In the genomic region with DNA sequence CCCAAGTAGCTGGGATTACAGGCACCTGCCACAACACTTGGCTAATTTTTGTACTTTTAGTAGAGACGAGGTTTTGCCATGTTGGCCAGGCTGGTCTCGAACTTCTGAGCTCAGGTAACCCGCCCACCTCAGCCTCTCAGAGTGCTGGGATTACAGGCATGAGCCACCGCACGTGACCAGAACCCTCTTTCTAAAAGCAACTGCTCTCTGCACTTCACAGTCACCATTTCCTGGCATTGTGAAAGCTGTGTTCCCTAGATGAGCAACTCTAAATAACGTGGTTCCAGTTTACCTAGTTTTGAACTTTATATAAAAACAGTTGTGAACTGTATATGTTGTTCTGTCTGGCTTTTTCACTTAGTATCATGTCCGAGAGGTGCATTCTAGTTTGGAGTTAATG, we compare ENCODE assay signal across 11 cellular contexts.
DNase-seq lines count a peak whose midpoint lies in the region; ATAC-seq and TF ChIP-seq lines count a peak whose summit lies in the region.
"Had no signal": no experiment of that assay in that cellular context is flagged by ENCODE, and none has a peak within 500 bp of the region (broad histone marks: within the 10 kb centered on the region; RNA-seq: fewer than 3 reads in every experiment).

No MANE protein-coding gene starts in this region.

- no peak overlapping the region for H3K4me3 ChIP-seq in colonic mucosa
- H3K4me3 ChIP-seq: Peyer's patch, tibial nerve had no signal

- peaks cover 14% of the 10 kb centered on the region for H3K4me1 Mint-ChIP-seq in T-helper 17 cell
- peaks cover 39% of the 10 kb centered on the region for H3K4me1 Mint-ChIP-seq in stimulated activated naive CD8-positive, alpha-beta T cell treated with anti-CD3 and anti-CD28 coated beads, Interleukin-15, amount 100 ng/mL, for 72 hours

- peaks cover 4% of the 10 kb centered on the region for H3K36me3 Mint-ChIP-seq in T-helper 17 cell (ENCODE audit: low read depth)

- no peaks in the 10 kb centered on the region for H3K4me1 ChIP-seq in colonic mucosa

- TF ChIP-seq CTCF in colonic mucosa (IDR thresholded peaks at IDR 0.05): no peak

- ATAC-seq in T-helper 17 cell (no peak), GM21447 (IDR thresholded peaks at IDR 0.05; ENCODE audit: unreplicated experiment) (no peak), HG02763 (IDR thresholded peaks at IDR 0.05; ENCODE audit: unreplicated experiment) (no peak)
- ATAC-seq in stimulated activated naive CD8-positive, alpha-beta T cell treated with anti-CD3 and anti-CD28 coated beads, Interleukin-15, amount 100 ng/mL, for 72 hours: peak; percentile 78

- no peaks in the 10 kb centered on the region for H3K36me3 ChIP-seq in colonic mucosa
- H3K36me3 ChIP-seq: Peyer's patch, tibial nerve had no signal

- no peak overlapping the region for H3K4me3 Mint-ChIP-seq in T-helper 17 cell
- peak overlapping the region in 1 of 2 donors; percentile 42 for H3K4me3 Mint-ChIP-seq in stimulated activated naive CD8-positive, alpha-beta T cell treated with anti-CD3 and anti-CD28 coated beads, Interleukin-15, amount 100 ng/mL, for 72 hours

- H3K9me3 Mint-ChIP-seq in stimulated activated naive CD8-positive, alpha-beta T cell treated with anti-CD3 and anti-CD28 coated beads, Interleukin-15, amount 100 ng/mL, for 72 hours: no peaks in the 10 kb centered on the region

- DNase-seq in NCI-H510A treated with DMSO at 0.1 percent for 48 hours (lab: John Stamatoyannopoulos, UW) (peak; percentile 31), NCI-H510A (lab: John Stamatoyannopoulos, UW) (no peak), T-helper 17 cell (no peak), colonic mucosa (no peak), DMS53 treated with DMSO at 0.1 percent for 48 hours (lab: John Stamatoyannopoulos, UW; ENCODE audit: unreplicated experiment) (no peak)
- peak in 1 of 2 donors; percentile 29 for DNase-seq in stimulated activated naive CD8-positive, alpha-beta T cell treated with anti-CD3 and anti-CD28 coated beads, Interleukin-15, amount 100 ng/mL, for 72 hours

- H3K9ac ChIP-seq in colonic mucosa (ENCODE audit: low read depth in 2 of 2, low read length in 2 of 2): no peak overlapping the region
- H3K9ac ChIP-seq: KMS-11 had no signal

- peak overlapping the region; percentile 74 for H3K27ac Mint-ChIP-seq in T-helper 17 cell
- H3K27ac Mint-ChIP-seq in stimulated activated naive CD8-positive, alpha-beta T cell treated with anti-CD3 and anti-CD28 coated beads, Interleukin-15, amount 100 ng/mL, for 72 hours: peak overlapping the region; percentile 65 to 67

- H3K27me3 ChIP-seq in colonic mucosa: no peaks in the 10 kb centered on the region
- H3K27me3 ChIP-seq: Peyer's patch, tibial nerve had no signal

- H3K9me3 ChIP-seq in T-helper 17 cell (ENCODE audit: control insufficient read depth, low read length, poor library complexity, severe bottlenecking): no peaks in the 10 kb centered on the region
- no peaks in the 10 kb centered on the region for H3K9me3 ChIP-seq in colonic mucosa
- H3K9me3 ChIP-seq: Peyer's patch, tibial nerve had no signal

- peak overlapping the region; percentile 43 for H3K27ac ChIP-seq in colonic mucosa
- H3K27ac ChIP-seq: KMS-11, tibial nerve had no signal

- no peaks in the 10 kb centered on the region for H3K27me3 Mint-ChIP-seq in T-helper 17 cell
- H3K27me3 Mint-ChIP-seq in stimulated activated naive CD8-positive, alpha-beta T cell treated with anti-CD3 and anti-CD28 coated beads, Interleukin-15, amount 100 ng/mL, for 72 hours: no peaks in the 10 kb centered on the region

- intact Hi-C loops in colonic mucosa (cut with DNase I): no loop called here
